ENCODE assay signal across 8 cellular contexts in the genomic region with DNA sequence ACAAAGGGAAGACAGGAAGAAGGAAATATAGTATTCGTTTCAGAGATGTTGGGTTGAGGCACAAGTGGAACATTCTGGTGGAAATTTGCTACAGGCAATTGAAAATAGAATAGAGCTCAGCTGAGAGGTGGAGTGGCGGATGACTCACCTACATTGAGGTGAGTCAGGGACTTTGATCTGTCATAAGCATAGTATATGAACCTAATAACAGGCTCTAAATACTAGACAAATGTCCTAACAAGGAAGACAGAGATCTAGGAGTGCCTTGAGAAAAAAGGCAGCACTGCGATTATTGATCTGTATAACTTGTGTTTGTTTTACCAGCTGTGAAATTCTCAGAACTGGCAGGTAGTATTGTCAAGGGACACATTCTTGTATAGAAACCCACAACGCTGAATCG. TPM values are rescaled to one million over a fixed set of nuclear protein-coding genes. Genes with fewer than 3 reads are reported as not detected.
DNase-seq lines count a peak whose midpoint lies in the region; ATAC-seq lines count a peak whose summit lies in the region.

No MANE protein-coding gene starts in this region.

- peaks cover 4% of the 10 kb centered on the region for H3K36me3 Mint-ChIP-seq in activated naive CD4-positive, alpha-beta T cell treated with anti-CD3 and anti-CD28 coated beads for 36 hours (ENCODE audit: low read depth)

- H3K9me3 Mint-ChIP-seq in activated naive CD4-positive, alpha-beta T cell treated with anti-CD3 and anti-CD28 coated beads for 36 hours, result no peaks in the 10 kb centered on the region

- H3K4me1 Mint-ChIP-seq in activated naive CD4-positive, alpha-beta T cell treated with anti-CD3 and anti-CD28 coated beads for 36 hours (ENCODE audit: low read depth), result peaks cover 36% of the 10 kb centered on the region

- H3K4me3 ChIP-seq in iPS-11a (ENCODE audit: low read depth, low read length), result peak overlapping the region; percentile 70

- H3K27me3 Mint-ChIP-seq in activated naive CD4-positive, alpha-beta T cell treated with anti-CD3 and anti-CD28 coated beads for 36 hours (ENCODE audit: low read depth), result no peaks in the 10 kb centered on the region

- intact Hi-C loops in activated naive CD4-positive, alpha-beta T cell treated with anti-CD3 and anti-CD28 coated beads for 36 hours (cut with micrococcal nuclease), result loop anchor here (1.0 kb wide), 2 partner anchors 345 to 669 kb away; a partner anchor contains a TSS

- CTCF ChIA-PET in activated naive CD4-positive, alpha-beta T cell treated with anti-CD3 and anti-CD28 coated beads for 36 hours (lab: Charles Lee), result interaction anchor here (0.5 kb wide), 1 partner anchor 1310 kb away, joined by 3 read pairs; no protein-coding TSS in a partner anchor

- peak; percentile 95 for DNase-seq in DMS53 (lab: John Stamatoyannopoulos, UW)
- DNase-seq in NCI-H2029 (lab: John Stamatoyannopoulos, UW), result peak; percentile 45
- peak; percentile 70 for DNase-seq in activated naive CD4-positive, alpha-beta T cell treated with anti-CD3 and anti-CD28 coated beads for 36 hours
- DNase-seq in stimulated activated CD4-positive, alpha-beta T cell treated with anti-CD3 and anti-CD28 coated beads, Interleukin-12 subunit alpha, Interleukin-12 subunit beta, amount 100 ng/mL, for 4 hours, result peak; percentile 29
- DNase-seq in GM03348 (ENCODE audit: low spot score), result no peak
- no peak for DNase-seq in NOMO-1 treated with dmso at 0.1 percent for 144 hours (lab: John Stamatoyannopoulos, UW; ENCODE audit: unreplicated experiment)

- peak overlapping the region; percentile 99 for H3K4me3 Mint-ChIP-seq in activated naive CD4-positive, alpha-beta T cell treated with anti-CD3 and anti-CD28 coated beads for 36 hours

- no peak for ATAC-seq in HG03342 (IDR thresholded peaks at IDR 0.05; ENCODE audit: unreplicated experiment)

- H3K27ac Mint-ChIP-seq in activated naive CD4-positive, alpha-beta T cell treated with anti-CD3 and anti-CD28 coated beads for 36 hours, result peak overlapping the region; percentile 99

RNA-seq across cellular contexts. Expression of a gene that starts 0.9 kb away (rescaled TPM):
- total RNA-seq in activated naive CD4-positive, alpha-beta T cell treated with anti-CD3 and anti-CD28 coated beads for 36 hours, result 10 to 100 TPM; 47.3 to 50.5 TPM

RNA-seq across cellular contexts. Expression of a gene that starts 31.4 kb away (rescaled TPM):
- under 1 TPM; 0.81 to 0.88 TPM for total RNA-seq in activated naive CD4-positive, alpha-beta T cell treated with anti-CD3 and anti-CD28 coated beads for 36 hours

Comparison
In these comparisons a context has a peak if more than half of its experiments do, and no peak if none do; other contexts are left out.
1. DNase-seq: peak in DMS53 (single experiment), NCI-H2029 (single experiment), activated naive CD4-positive, alpha-beta T cell treated with anti-CD3 and anti-CD28 coated beads for 36 hours (single experiment) and stimulated activated CD4-positive, alpha-beta T cell treated with anti-CD3 and anti-CD28 coated beads, Interleukin-12 subunit alpha, Interleukin-12 subunit beta, amount 100 ng/mL, for 4 hours (single experiment); none in GM03348 (single experiment) and NOMO-1 treated with dmso at 0.1 percent for 144 hours (single experiment).